Comparison of ENCODE assay signal across 15 cellular contexts in genomic region chr12:75750950-75751349, GRCh38.
A peak's percentile ranks its signal among the peaks of the same experiment; 100 is the strongest.
DNase-seq lines count a peak whose midpoint lies in the region; ATAC-seq, FAIRE-seq and TF ChIP-seq lines count a peak whose summit lies in the region.
"Had no signal": no experiment of that assay in that cellular context is flagged by ENCODE, and none has a peak within 500 bp of the region (broad histone marks: within the 10 kb centered on the region; RNA-seq: fewer than 3 reads in every experiment).

No MANE protein-coding gene starts in this region.

- FAIRE-seq in HTR-8/SVneo (lab: Jason Lieb, UNC): no peak

- in situ Hi-C loops in Caki2 (cut with HindIII; ENCODE audit: low pct_unique_long_range_greater_than_20kb, low sequenced_read_pairs): no loop called here

- DNase-seq in Caki2 (ENCODE audit: low read depth) (peak; percentile 34), fibroblast of the conjunctiva (ENCODE audit: low read depth) (peak; percentile 61), renal cortical epithelial cell (ENCODE audit: low read depth) (peak; percentile 68), HTR-8/SVneo (ENCODE audit: insufficient read length, low spot score) (no peak), SIG-M5 (lab: John Stamatoyannopoulos, UW) (no peak)
- DNase-seq in activated CD4-positive, alpha-beta T cell treated with anti-CD3 and anti-CD28 coated beads for 4 hours: no peak
- DNase-seq: activated B cell treated with CpG ODN at 0.5 μM for 24 hours; activated T-cell treated with anti-CD3 and anti-CD28 coated beads, Interleukin-2, amount 50 U/mL, for 24 hours; CD8-positive, alpha-beta T cell; erythroblast; NCI-H1105; SHP77 treated with DMSO at 0.1 percent for 48 hours; stimulated activated CD4-positive, alpha-beta T cell treated with anti-CD3 and anti-CD28 coated beads, Interleukin-15, amount 100 ng/mL, for 24 hours had no signal

- peak; percentile 78 for ATAC-seq in SK-N-SH treated with all-trans-retinoic acid at 6 μM for 48 hours
- no peak for ATAC-seq in HG02981 (IDR thresholded peaks at IDR 0.05; ENCODE audit: unreplicated experiment)
- ATAC-seq: CD8-positive, alpha-beta T cell had no signal

TF ChIP-seq in SK-N-SH treated with all-trans-retinoic acid at 6 μM for 48 hours, 23 proteins besides CTCF, POLR2A, EP300 and RAD21:
- TF ChIP-seq CREB5 (CRISPR knock-in tag; IDR thresholded peaks at IDR 0.05; ENCODE audit: low read depth) (no peak), TOX (CRISPR knock-in tag; IDR thresholded peaks at IDR 0.05; ENCODE audit: borderline replicate concordance) (no peak), ZNF8 (CRISPR knock-in tag; IDR thresholded peaks at IDR 0.05) (no peak), ESRRG (CRISPR knock-in tag; IDR thresholded peaks at IDR 0.05) (no peak), BACH2 (CRISPR knock-in tag; IDR thresholded peaks at IDR 0.05; ENCODE audit: borderline replicate concordance) (no peak), CSDC2 (CRISPR knock-in tag; IDR thresholded peaks at IDR 0.05) (no peak), ARNTL (CRISPR knock-in tag; IDR thresholded peaks at IDR 0.05; ENCODE audit: borderline replicate concordance, low read depth) (no peak), ZNF70 (CRISPR knock-in tag; IDR thresholded peaks at IDR 0.05) (no peak), SNAI2 (CRISPR knock-in tag; IDR thresholded peaks at IDR 0.05) (no peak), RARB (CRISPR knock-in tag; IDR thresholded peaks at IDR 0.05) (no peak), GLIS3 (CRISPR knock-in tag; IDR thresholded peaks at IDR 0.05) (no peak), ZC3H10 (CRISPR knock-in tag; IDR thresholded peaks at IDR 0.05) (no peak), ZNF565 (CRISPR knock-in tag; conservative IDR thresholded peaks at IDR 0.05; ENCODE audit: low read depth) (no peak)
- TF ChIP-seq, protein P1, sequence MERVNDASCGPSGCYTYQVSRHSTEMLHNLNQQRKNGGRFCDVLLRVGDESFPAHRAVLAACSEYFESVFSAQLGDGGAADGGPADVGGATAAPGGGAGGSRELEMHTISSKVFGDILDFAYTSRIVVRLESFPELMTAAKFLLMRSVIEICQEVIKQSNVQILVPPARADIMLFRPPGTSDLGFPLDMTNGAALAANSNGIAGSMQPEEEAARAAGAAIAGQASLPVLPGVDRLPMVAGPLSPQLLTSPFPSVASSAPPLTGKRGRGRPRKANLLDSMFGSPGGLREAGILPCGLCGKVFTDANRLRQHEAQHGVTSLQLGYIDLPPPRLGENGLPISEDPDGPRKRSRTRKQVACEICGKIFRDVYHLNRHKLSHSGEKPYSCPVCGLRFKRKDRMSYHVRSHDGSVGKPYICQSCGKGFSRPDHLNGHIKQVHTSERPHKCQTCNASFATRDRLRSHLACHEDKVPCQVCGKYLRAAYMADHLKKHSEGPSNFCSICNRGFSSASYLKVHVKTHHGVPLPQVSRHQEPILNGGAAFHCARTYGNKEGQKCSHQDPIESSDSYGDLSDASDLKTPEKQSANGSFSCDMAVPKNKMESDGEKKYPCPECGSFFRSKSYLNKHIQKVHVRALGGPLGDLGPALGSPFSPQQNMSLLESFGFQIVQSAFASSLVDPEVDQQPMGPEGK (CRISPR knock-in tag; IDR thresholded peaks at IDR 0.05; ENCODE audit: borderline replicate concordance): no peak

Comparison
In these comparisons a context has a peak if more than half of its experiments do, and no peak if none do; other contexts are left out.
1. DNase-seq: peak in Caki2 (single experiment), fibroblast of the conjunctiva (single experiment) and renal cortical epithelial cell (single experiment); none in HTR-8/SVneo (single experiment), SIG-M5 (single experiment) and activated CD4-positive, alpha-beta T cell treated with anti-CD3 and anti-CD28 coated beads for 4 hours (0 of 2).